ENCODE assay signal across 8 cellular contexts in the genomic region with DNA sequence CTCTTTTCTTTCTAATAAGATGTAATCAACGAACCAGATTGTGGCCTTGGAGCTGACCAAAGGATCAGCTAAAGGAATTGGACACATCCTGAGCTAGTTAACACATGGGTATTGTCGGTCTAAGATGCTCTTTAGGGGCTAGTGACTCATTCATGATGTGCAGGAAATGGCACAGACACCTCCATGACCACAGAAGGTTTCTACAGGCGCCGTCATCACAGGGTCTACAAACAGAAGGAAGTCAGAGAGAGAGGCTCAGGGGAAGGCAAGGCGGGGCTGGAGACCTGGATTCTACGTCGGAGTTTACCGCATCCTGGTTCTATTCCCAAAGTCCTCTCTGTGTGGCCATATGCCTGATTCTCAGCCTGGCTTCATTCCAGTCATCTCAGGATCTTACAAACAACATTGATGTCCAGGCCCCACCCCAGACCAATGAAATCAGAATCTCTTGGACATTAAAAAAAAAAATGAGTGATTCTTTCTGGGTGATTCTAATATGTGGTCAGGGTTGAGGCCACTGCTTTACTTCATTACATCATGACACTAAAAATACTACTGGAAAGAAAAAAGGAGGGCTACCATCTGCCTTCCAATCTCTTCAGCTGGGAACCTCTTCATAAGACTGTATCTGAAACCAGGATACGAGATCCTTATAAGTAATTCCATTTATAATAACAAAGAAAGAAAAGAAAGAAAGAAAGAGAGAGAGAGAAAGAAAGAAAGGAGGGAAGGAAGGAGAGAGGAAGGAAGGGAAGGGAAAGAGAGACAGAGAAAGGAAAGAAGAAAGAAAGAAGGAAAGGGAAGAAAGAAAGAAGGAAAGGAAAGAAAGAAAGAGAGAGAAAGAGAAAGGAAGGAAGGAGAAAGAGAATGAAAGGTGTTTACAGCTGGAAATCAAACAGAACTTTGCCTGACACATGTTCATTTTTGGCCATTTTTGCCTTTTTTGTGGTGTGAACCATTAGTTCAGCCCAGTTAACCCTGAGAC. TPM values are rescaled to one million over a fixed set of nuclear protein-coding genes. Genes with fewer than 3 reads are reported as not detected.
A peak's percentile ranks its signal among the peaks of the same experiment; 100 is the strongest.
DNase-seq lines count a peak whose midpoint lies in the region; ATAC-seq, FAIRE-seq and TF ChIP-seq lines count a peak whose summit lies in the region.

No MANE protein-coding gene starts in this region.

- TF ChIP-seq POLR2A in endothelial cell of umbilical vein (IDR thresholded peaks at IDR 0.05; ENCODE audit: low read depth, low read length) (no peak), lower leg skin (IDR thresholded peaks at IDR 0.05) (no peak)

- FAIRE-seq in endothelial cell of umbilical vein (lab: Jason Lieb, UNC) = peak; percentile 65

- TF ChIP-seq CTCF in endothelial cell of umbilical vein (IDR thresholded peaks at IDR 0.05; ENCODE audit: extremely low read depth in 1 of 2, insufficient read depth in 1 of 2, low read depth in 1 of 2, low read length in 2 of 2) = no peak
- no peak for TF ChIP-seq CTCF in omental fat pad (IDR thresholded peaks at IDR 0.05)
- no peak for TF ChIP-seq CTCF in lower leg skin (IDR thresholded peaks at IDR 0.05)

- H3K4me3 ChIP-seq in endothelial cell of umbilical vein (replicated peaks in 1 of 3; ENCODE audit: insufficient read depth in 1 of 3, low read depth in 1 of 3, low read length in 3 of 3) (no peak overlapping the region), lower leg skin (ENCODE audit: low read depth, poor library complexity, severe bottlenecking) (no peak overlapping the region)

- DNase-seq in activated CD4-positive, alpha-beta T cell treated with anti-CD3 and anti-CD28 coated beads for 24 hours (ENCODE audit: low read depth in 2 of 2) = peak; percentile 45 to 50
- peak; percentile 33 for DNase-seq in endothelial cell of umbilical vein (ENCODE audit: low read depth, low spot score)
- DNase-seq in stimulated activated CD8-positive, alpha-beta memory T cell treated with anti-CD3 and anti-CD28 coated beads, Interleukin-15, amount 100 ng/mL, for 24 hours (ENCODE audit: low read depth) = peak; percentile 4
- no peak for DNase-seq in UCSD-AML1 (lab: John Stamatoyannopoulos, UW; ENCODE audit: unreplicated experiment)
- DNase-seq in omental fat pad (ENCODE audit: low spot score) = no peak
- DNase-seq in lower leg skin (ENCODE audit: low spot score in 2 of 2) = no peak

- H3K9ac ChIP-seq in endothelial cell of umbilical vein (replicated peaks; ENCODE audit: extremely low read depth, insufficient read depth, low read length) = no peak overlapping the region

- CTCF ChIA-PET in endothelial cell of umbilical vein (lab: Charles Lee) = interaction anchor here (1.0 to 2.0 kb wide), 4 partner anchors 10 to 107 kb away, joined by 4 to 8 read pairs (median 6); no protein-coding TSS in a partner anchor

- ATAC-seq in GM19035 (IDR thresholded peaks at IDR 0.05; ENCODE audit: unreplicated experiment) = peak; percentile 76
- ATAC-seq in HG03159 (IDR thresholded peaks at IDR 0.05; ENCODE audit: unreplicated experiment) = peak; percentile 74
- ATAC-seq in omental fat pad (ENCODE audit: low FRiP score) = no peak

- H3K27ac ChIP-seq in endothelial cell of umbilical vein (ENCODE audit: insufficient read depth, low read depth, low read length) = peak overlapping the region; percentile 7

- BruUV-seq in endothelial cell of umbilical vein (replicated peaks; lab: Mats Ljungman, UMichigan) = no TSS peak

- H3K4me1 ChIP-seq in endothelial cell of umbilical vein (ENCODE audit: control insufficient read depth, extremely low read depth, insufficient read depth, low read length) = peaks cover 21% of the 10 kb centered on the region

- H3K4me2 ChIP-seq in endothelial cell of umbilical vein (ENCODE audit: insufficient read depth, low read length) = peak overlapping the region; percentile 21

- no peaks in the 10 kb centered on the region for H3K36me3 ChIP-seq in endothelial cell of umbilical vein (ENCODE audit: control insufficient read depth in 2 of 2, extremely low read depth in 1 of 2, insufficient read depth in 2 of 2, low read length in 2 of 2)

- no peaks in the 10 kb centered on the region for H4K20me1 ChIP-seq in endothelial cell of umbilical vein (replicated peaks; ENCODE audit: control insufficient read depth, extremely low read depth, insufficient read depth, low read length)

- H3K27me3 ChIP-seq in endothelial cell of umbilical vein (ENCODE audit: control insufficient read depth in 2 of 2, insufficient read depth in 2 of 2, low read length in 2 of 2) = peaks cover 2 to 12% of the 10 kb centered on the region in 2 experiments

- no peaks in the 10 kb centered on the region for H3K9me1 ChIP-seq in endothelial cell of umbilical vein (replicated peaks; ENCODE audit: control insufficient read depth, extremely low read depth, insufficient read depth, low read length)

- 68 to 76% methylated on average over 9 of the region's 9 CpGs for WGBS in lower leg skin, 2 donors

- no peaks in the 10 kb centered on the region for H3K79me2 ChIP-seq in endothelial cell of umbilical vein (ENCODE audit: control insufficient read depth, insufficient read depth, low read length)

- intact Hi-C loops in endothelial cell of umbilical vein (cut with micrococcal nuclease) = loop anchor here (1.0 kb wide), 1 partner anchor 44 kb away; no protein-coding TSS in a partner anchor
- intact Hi-C loops in lower leg skin (cut with DNase I; ENCODE audit: low total_unique reads) = no loop called here

- H2AFZ ChIP-seq in endothelial cell of umbilical vein (ENCODE audit: low read depth, low read length) = no peak overlapping the region

- dilution Hi-C loops in endothelial cell of umbilical vein (cut with MboI; ENCODE audit: extremely low pct_ligation_motif_present, low sequenced_read_pairs) = no loop called here

- H3K9me3 ChIP-seq in endothelial cell of umbilical vein (replicated peaks; ENCODE audit: control insufficient read depth, insufficient read depth, low read length) = no peaks in the 10 kb centered on the region

- POLR2A ChIA-PET in endothelial cell of umbilical vein (lab: Charles Lee) = no interaction called here

TF ChIP-seq in endothelial cell of umbilical vein, 7 proteins besides CTCF, POLR2A, EP300 and RAD21:
- TF ChIP-seq POLR2AphosphoS5 (IDR thresholded peaks at IDR 0.05; ENCODE audit: insufficient read depth, low read depth, low read length) = no peak
- TF ChIP-seq, protein P1, sequence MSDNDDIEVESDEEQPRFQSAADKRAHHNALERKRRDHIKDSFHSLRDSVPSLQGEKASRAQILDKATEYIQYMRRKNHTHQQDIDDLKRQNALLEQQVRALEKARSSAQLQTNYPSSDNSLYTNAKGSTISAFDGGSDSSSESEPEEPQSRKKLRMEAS (IDR thresholded peaks at IDR 0.05; ENCODE audit: insufficient read depth, insufficient read length) = no peak
- TF ChIP-seq EZH2 (IDR thresholded peaks at IDR 0.05; ENCODE audit: borderline replicate concordance, low read depth, low read length, severe bottlenecking) = no peak
- TF ChIP-seq FOS (IDR thresholded peaks at IDR 0.05; ENCODE audit: borderline replicate concordance, insufficient read depth, low read length) = peak; percentile 92
- TF ChIP-seq MYC (IDR thresholded peaks at IDR 0.05; ENCODE audit: low read depth, low read length) = no peak
- TF ChIP-seq JUN (IDR thresholded peaks at IDR 0.05; ENCODE audit: borderline replicate concordance, insufficient read depth, insufficient read length, low read depth) = peak; percentile 34
- TF ChIP-seq GATA2 (IDR thresholded peaks at IDR 0.05; ENCODE audit: insufficient read depth, insufficient read length, low read depth, low read length) = peak; percentile 53

RNA-seq across cellular contexts. Expression of a gene that starts 11.6 kb away (rescaled TPM):
- total RNA-seq in endothelial cell of umbilical vein (1.4 and 1.5 TPM in 2 replicates), omental fat pad (10 to 100 TPM in 1 of 4 donors, 1 to 10 TPM in 3; 1.2 to 12.1 (median 2.7) TPM), lower leg skin (10 to 100 TPM in 1 of 4 donors, 1 to 10 TPM in 3; 4.2 to 55.1 (median 7.3) TPM)
- polyA plus RNA-seq in endothelial cell of umbilical vein = 1.5 and 2.4 TPM in 2 replicates
- 1.5 and 1.7 TPM in 2 replicates for polyA plus RNA-seq in endothelial cell of umbilical vein (2011; cell fraction: cytosol; rRNA removed)
- 0.55 and 0.63 TPM in 2 replicates for polyA plus RNA-seq in endothelial cell of umbilical vein (2011; cell fraction: nucleus; rRNA removed)
- 0.16 and 0.37 TPM in 2 replicates for polyA plus RNA-seq in endothelial cell of umbilical vein (2012)
- 1.0 and 5.6 TPM in 2 replicates for polyA minus RNA-seq in endothelial cell of umbilical vein
- polyA minus RNA-seq in endothelial cell of umbilical vein (2011; cell fraction: cytosol; rRNA and poly(A)+ RNA removed) = not detected
- 0.14 and 1.2 TPM in 2 replicates for polyA minus RNA-seq in endothelial cell of umbilical vein (2011; cell fraction: nucleus; rRNA and poly(A)+ RNA removed)

Comparison
In these comparisons a context has a peak if more than half of its experiments do, and no peak if none do; other contexts are left out.
1. DNase-seq: peak in activated CD4-positive, alpha-beta T cell treated with anti-CD3 and anti-CD28 coated beads for 24 hours (2 of 2), endothelial cell of umbilical vein (single experiment) and stimulated activated CD8-positive, alpha-beta memory T cell treated with anti-CD3 and anti-CD28 coated beads, Interleukin-15, amount 100 ng/mL, for 24 hours (single experiment); none in UCSD-AML1 (single experiment), omental fat pad (single experiment) and lower leg skin (0 of 2).